11 cellular contexts compared by ENCODE assay signal in the genomic region with DNA sequence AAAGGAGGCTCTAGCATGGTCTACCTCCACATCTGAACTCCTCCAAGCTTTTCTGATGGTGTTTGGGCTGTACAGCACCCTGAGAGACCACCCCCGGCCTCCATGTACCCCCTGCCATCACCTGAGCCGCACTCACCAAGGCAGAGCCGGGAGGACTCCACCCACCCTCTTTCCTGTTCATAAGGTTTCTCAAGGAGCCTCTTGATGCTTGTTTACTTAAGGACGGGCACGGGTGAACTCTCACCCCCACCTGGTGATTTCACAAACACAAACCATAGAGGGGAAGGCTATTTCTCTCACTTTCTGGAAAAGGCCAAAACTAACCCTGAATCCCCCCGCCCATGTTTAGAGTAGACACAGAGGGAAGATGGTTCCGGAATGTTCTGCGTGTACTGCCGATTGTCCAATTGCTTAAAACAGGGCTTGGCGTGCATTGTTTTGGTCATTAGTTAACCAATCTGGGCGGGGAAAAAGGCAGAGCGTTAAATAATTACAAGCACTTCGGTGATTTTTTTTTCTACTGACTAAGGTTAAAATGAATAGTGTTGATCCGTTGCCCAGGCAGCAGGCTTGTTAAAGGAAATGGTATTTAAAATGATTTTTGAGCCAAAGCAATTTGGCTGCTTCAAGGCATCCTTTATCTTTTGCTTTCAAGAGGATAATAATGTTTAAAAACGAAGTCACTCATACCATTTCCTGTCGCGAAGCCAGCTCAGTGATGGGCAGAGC.
DNase-seq lines count a peak whose midpoint lies in the region; ATAC-seq and TF ChIP-seq lines count a peak whose summit lies in the region.
"Had no signal": no experiment of that assay in that cellular context is flagged by ENCODE, and none has a peak within 500 bp of the region (broad histone marks: within the 10 kb centered on the region; RNA-seq: fewer than 3 reads in every experiment).

No MANE protein-coding gene starts in this region.

- DNase-seq in heart left ventricle (no peak), Right ventricle myocardium inferior (ENCODE audit: missing footprints) (no peak), RPMI7951 (ENCODE audit: low read depth) (peak; percentile 34), globus pallidus (ENCODE audit: low spot score) (peak; percentile 8), type B pancreatic cell (ENCODE audit: extremely low spot score, unreplicated experiment) (no peak)
- no peak for DNase-seq in stimulated activated CD4-positive, alpha-beta T cell treated with anti-CD3 and anti-CD28 coated beads, Interleukin-4, amount 100 ng/mL, for 24 hours
- DNase-seq in stimulated activated effector memory CD8-positive, alpha-beta T cell treated with anti-CD3 and anti-CD28 coated beads, Interleukin-12 subunit alpha, Interleukin-12 subunit beta, amount 100 ng/mL, for 72 hours (ENCODE audit: low spot score in 2 of 2): no peak

- peak overlapping the region; percentile 62 for H3K27ac Mint-ChIP-seq in type B pancreatic cell
- no peak overlapping the region for H3K27ac Mint-ChIP-seq in stimulated activated effector memory CD8-positive, alpha-beta T cell treated with anti-CD3 and anti-CD28 coated beads, Interleukin-12 subunit alpha, Interleukin-12 subunit beta, amount 100 ng/mL, for 72 hours
- H3K27ac Mint-ChIP-seq: activated naive CD8-positive, alpha-beta T cell; T-helper 1 cell treated with Interleukin-12 subunit alpha and Interleukin-12 subunit beta and Interleukin-4 antibody, amounts not matched to agents 30 μg/mL and 1 μg/mL, for 36 hours had no signal

- no peaks in the 10 kb centered on the region for H3K27me3 Mint-ChIP-seq in type B pancreatic cell
- H3K27me3 Mint-ChIP-seq: activated naive CD8-positive, alpha-beta T cell had no signal

- H3K36me3 ChIP-seq in heart left ventricle: no peaks in the 10 kb centered on the region

- no peaks in the 10 kb centered on the region for H3K9me3 Mint-ChIP-seq in type B pancreatic cell
- H3K9me3 Mint-ChIP-seq in stimulated activated effector memory CD8-positive, alpha-beta T cell treated with anti-CD3 and anti-CD28 coated beads, Interleukin-12 subunit alpha, Interleukin-12 subunit beta, amount 100 ng/mL, for 72 hours: peaks cover 2% of the 10 kb centered on the region

- WGBS in heart left ventricle, 4 donors: 49 to 59% (median 53%) methylated on average over 17 of the region's 17 CpGs

- TF ChIP-seq POLR2A in heart left ventricle (IDR thresholded peaks at IDR 0.05): no peak

- TF ChIP-seq CTCF in heart left ventricle (IDR thresholded peaks at IDR 0.05) (no peak), type B pancreatic cell (conservative IDR thresholded peaks at IDR 0.05) (no peak)

- H3K4me1 ChIP-seq in heart left ventricle: peaks cover 0 to 12% (median 0%) of the 10 kb centered on the region in 12 donors

- H3K36me3 Mint-ChIP-seq in type B pancreatic cell: peaks cover 7% of the 10 kb centered on the region
- no peaks in the 10 kb centered on the region for H3K36me3 Mint-ChIP-seq in stimulated activated effector memory CD8-positive, alpha-beta T cell treated with anti-CD3 and anti-CD28 coated beads, Interleukin-12 subunit alpha, Interleukin-12 subunit beta, amount 100 ng/mL, for 72 hours
- H3K36me3 Mint-ChIP-seq: activated naive CD8-positive, alpha-beta T cell had no signal

- H3K27me3 ChIP-seq in heart left ventricle: no peaks in the 10 kb centered on the region

- H3K4me3 Mint-ChIP-seq in type B pancreatic cell: peak overlapping the region; percentile 18
- no peak overlapping the region for H3K4me3 Mint-ChIP-seq in stimulated activated effector memory CD8-positive, alpha-beta T cell treated with anti-CD3 and anti-CD28 coated beads, Interleukin-12 subunit alpha, Interleukin-12 subunit beta, amount 100 ng/mL, for 72 hours
- H3K4me3 Mint-ChIP-seq: activated naive CD8-positive, alpha-beta T cell; T-helper 1 cell treated with Interleukin-12 subunit alpha and Interleukin-12 subunit beta and Interleukin-4 antibody, amounts not matched to agents 30 μg/mL and 1 μg/mL, for 36 hours had no signal

- intact Hi-C loops in heart left ventricle (cut with DNase I) (no loop called here), Right ventricle myocardium inferior (cut with DNase I) (no loop called here)

- peaks cover 32% of the 10 kb centered on the region for H3K4me1 Mint-ChIP-seq in type B pancreatic cell (ENCODE audit: unreplicated experiment)
- H3K4me1 Mint-ChIP-seq in stimulated activated effector memory CD8-positive, alpha-beta T cell treated with anti-CD3 and anti-CD28 coated beads, Interleukin-12 subunit alpha, Interleukin-12 subunit beta, amount 100 ng/mL, for 72 hours: peaks cover 7% of the 10 kb centered on the region

- peak overlapping the region in 3 of 12 donors; percentile 9 to 24 (median 19) for H3K27ac ChIP-seq in heart left ventricle

- peak in 3 of 4 donors; percentile 20 to 59 (median 23) for ATAC-seq in heart left ventricle
- no peak for ATAC-seq in Right ventricle myocardium inferior
- no peak for ATAC-seq in GM18502 (IDR thresholded peaks at IDR 0.05; ENCODE audit: poor library complexity, unreplicated experiment)
- no peak for ATAC-seq in stimulated activated effector memory CD8-positive, alpha-beta T cell treated with anti-CD3 and anti-CD28 coated beads, Interleukin-12 subunit alpha, Interleukin-12 subunit beta, amount 100 ng/mL, for 72 hours
- ATAC-seq: K562 had no signal

- no peaks in the 10 kb centered on the region for H3K9me3 ChIP-seq in heart left ventricle

- H3K4me3 ChIP-seq in heart left ventricle: peak overlapping the region in 1 of 12 donors; percentile 12
- H3K4me3 ChIP-seq: K562 had no signal

Comparison
In these comparisons a context has a peak if more than half of its experiments do, and no peak if none do; other contexts are left out.
1. ATAC-seq: peak in heart left ventricle (3 of 4); none in Right ventricle myocardium inferior (single experiment), GM18502 (single experiment) and stimulated activated effector memory CD8-positive, alpha-beta T cell treated with anti-CD3 and anti-CD28 coated beads, Interleukin-12 subunit alpha, Interleukin-12 subunit beta, amount 100 ng/mL, for 72 hours (single experiment).
2. DNase-seq: peak in RPMI7951 (single experiment) and globus pallidus (single experiment); none in heart left ventricle (0 of 5), Right ventricle myocardium inferior (single experiment), type B pancreatic cell (single experiment), stimulated activated CD4-positive, alpha-beta T cell treated with anti-CD3 and anti-CD28 coated beads, Interleukin-4, amount 100 ng/mL, for 24 hours (single experiment) and stimulated activated effector memory CD8-positive, alpha-beta T cell treated with anti-CD3 and anti-CD28 coated beads, Interleukin-12 subunit alpha, Interleukin-12 subunit beta, amount 100 ng/mL, for 72 hours (0 of 2).